Comparison of ENCODE assay signal across 25 cellular contexts in the genomic region with DNA sequence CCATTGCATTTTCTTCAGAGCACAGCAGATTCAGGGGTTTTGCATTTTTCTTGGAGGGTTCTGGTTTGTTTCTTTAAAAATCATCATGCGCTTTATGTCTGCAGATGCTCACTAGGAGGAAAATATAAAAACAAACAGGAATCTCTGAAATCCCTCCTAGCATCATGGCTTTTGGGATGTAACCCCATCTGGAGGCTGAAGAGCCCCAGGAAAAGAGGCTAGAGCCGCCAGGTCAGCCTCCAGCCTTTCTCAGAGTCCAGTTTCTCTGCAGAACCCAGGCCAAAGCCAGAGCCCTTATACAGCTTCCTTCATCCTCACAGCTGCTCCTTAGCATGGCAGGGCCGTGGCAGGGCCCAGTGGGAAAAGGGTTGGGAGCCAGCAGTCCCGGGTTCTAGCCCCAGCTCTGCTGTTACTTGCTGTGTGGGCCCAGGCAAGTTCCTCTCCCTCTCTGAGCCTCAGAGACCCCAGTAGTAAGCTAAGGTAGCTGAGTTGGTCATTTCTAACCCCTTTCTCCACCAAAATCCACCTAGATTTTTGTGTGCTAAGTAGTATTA.
"Had no signal": no experiment of that assay in that cellular context is flagged by ENCODE, and none has a peak within 500 bp of the region (broad histone marks: within the 10 kb centered on the region; RNA-seq: fewer than 3 reads in every experiment).

No MANE protein-coding gene starts in this region.

- H3K4me3 ChIP-seq: adrenal gland, body of pancreas, left ventricle myocardium inferior, lung, ovary, thoracic aorta had no signal

- DNase-seq: activated CD4-positive, alpha-beta memory T cell treated with anti-CD3 and anti-CD28 coated beads for 36 hours; activated CD4-positive, alpha-beta T cell treated with anti-CD3 and anti-CD28 coated beads, Interleukin-2, amount 10 ng/mL, durations not matched to agents 24 days and 14 days; activated CD8-positive, alpha-beta memory T cell treated with anti-CD3 and anti-CD28 coated beads, Interleukin-2, amount 50 U/mL, for 4 hours; activated naive CD4-positive, alpha-beta T cell treated with anti-CD3 and anti-CD28 coated beads for 36 hours; activated naive CD8-positive, alpha-beta T cell treated with anti-CD3 and anti-CD28 coated beads for 36 hours; activated T-cell treated with anti-CD3 and anti-CD28 coated beads, Interleukin-2, amount 50 U/mL, for 1 hour; adrenal gland; body of pancreas; dermis blood vessel endothelial cell; effector CD8-positive, alpha-beta T cell; left ventricle myocardium inferior; nephron progenitor cell; ovary; right cardiac atrium; stimulated activated CD4-positive, alpha-beta T cell treated with anti-CD3 and anti-CD28 coated beads, Interleukin-2, amount 100 ng/mL, for 48 hours; T-helper 9 cell had no signal

- H3K27me3 ChIP-seq: body of pancreas, ovary had no signal

- H3K27ac Mint-ChIP-seq: activated CD4-positive, alpha-beta memory T cell treated with anti-CD3 and anti-CD28 coated beads for 36 hours; activated CD4-positive, alpha-beta T cell treated with anti-CD3 and anti-CD28 coated beads, Interleukin-2, amount 10 ng/mL, durations not matched to agents 24 days and 14 days; activated naive CD4-positive, alpha-beta T cell treated with anti-CD3 and anti-CD28 coated beads for 36 hours; activated naive CD8-positive, alpha-beta T cell treated with anti-CD3 and anti-CD28 coated beads for 36 hours; activated T-helper 1 cell treated with anti-CD3 and anti-CD28 coated beads, Interleukin-12 subunit alpha, Interleukin-12 subunit beta, Interleukin-2, Interleukin-4 antibody, amounts not matched to agents 30 ng/mL and 10 ng/mL and 1 ng/mL, durations not matched to agents 14 hours and 24 hours and 36 hours; nephron progenitor cell; stimulated activated naive CD8-positive, alpha-beta T cell treated with anti-CD3 and anti-CD28 coated beads, Interleukin-15, Interleukin-2, amounts not matched to agents 100 ng/mL and 50 ng/mL, for 24 hours; T-helper 1 cell treated with Interleukin-12 subunit alpha and Interleukin-12 subunit beta and Interleukin-4 antibody, amounts not matched to agents 30 μg/mL and 1 μg/mL, for 36 hours; type B pancreatic cell had no signal

- ATAC-seq: activated CD4-positive, CD25-positive, alpha-beta regulatory T cell treated with anti-CD3 and anti-CD28 coated beads, Interleukin-2, amount 50 U/mL, for 24 hours; body of pancreas; right cardiac atrium had no signal

- H3K9me3 ChIP-seq: adrenal gland, body of pancreas, left ventricle myocardium inferior, neutrophil, ovary, thoracic aorta had no signal

- H3K9me3 Mint-ChIP-seq: activated CD4-positive, alpha-beta memory T cell treated with anti-CD3 and anti-CD28 coated beads for 36 hours; activated CD4-positive, alpha-beta T cell treated with anti-CD3 and anti-CD28 coated beads, Interleukin-2, amount 10 ng/mL, durations not matched to agents 24 days and 14 days; activated naive CD4-positive, alpha-beta T cell treated with anti-CD3 and anti-CD28 coated beads for 36 hours; activated naive CD8-positive, alpha-beta T cell treated with anti-CD3 and anti-CD28 coated beads for 36 hours; activated T-helper 1 cell treated with anti-CD3 and anti-CD28 coated beads, Interleukin-12 subunit alpha, Interleukin-12 subunit beta, Interleukin-2, Interleukin-4 antibody, amounts not matched to agents 30 ng/mL and 10 ng/mL and 1 ng/mL, durations not matched to agents 14 hours and 24 hours and 36 hours; nephron progenitor cell; stimulated activated naive CD8-positive, alpha-beta T cell treated with anti-CD3 and anti-CD28 coated beads, Interleukin-15, Interleukin-2, amounts not matched to agents 100 ng/mL and 50 ng/mL, for 24 hours; T-helper 1 cell treated with Interleukin-12 subunit alpha and Interleukin-12 subunit beta and Interleukin-4 antibody, amounts not matched to agents 30 μg/mL and 1 μg/mL, for 36 hours; type B pancreatic cell had no signal

- H3K36me3 ChIP-seq: adrenal gland, left ventricle myocardium inferior, neutrophil, ovary, thoracic aorta had no signal

- H3K36me3 Mint-ChIP-seq: activated CD4-positive, alpha-beta memory T cell treated with anti-CD3 and anti-CD28 coated beads for 36 hours; activated naive CD8-positive, alpha-beta T cell treated with anti-CD3 and anti-CD28 coated beads for 36 hours; type B pancreatic cell had no signal

- H3K4me3 Mint-ChIP-seq: activated CD4-positive, alpha-beta memory T cell treated with anti-CD3 and anti-CD28 coated beads for 36 hours; activated CD4-positive, alpha-beta T cell treated with anti-CD3 and anti-CD28 coated beads, Interleukin-2, amount 10 ng/mL, durations not matched to agents 24 days and 14 days; activated naive CD4-positive, alpha-beta T cell treated with anti-CD3 and anti-CD28 coated beads for 36 hours; activated naive CD8-positive, alpha-beta T cell treated with anti-CD3 and anti-CD28 coated beads for 36 hours; activated T-helper 1 cell treated with anti-CD3 and anti-CD28 coated beads, Interleukin-12 subunit alpha, Interleukin-12 subunit beta, Interleukin-2, Interleukin-4 antibody, amounts not matched to agents 30 ng/mL and 10 ng/mL and 1 ng/mL, durations not matched to agents 14 hours and 24 hours and 36 hours; nephron progenitor cell; stimulated activated naive CD8-positive, alpha-beta T cell treated with anti-CD3 and anti-CD28 coated beads, Interleukin-15, Interleukin-2, amounts not matched to agents 100 ng/mL and 50 ng/mL, for 24 hours; T-helper 1 cell treated with Interleukin-12 subunit alpha and Interleukin-12 subunit beta and Interleukin-4 antibody, amounts not matched to agents 30 μg/mL and 1 μg/mL, for 36 hours; type B pancreatic cell had no signal

- H3K27ac ChIP-seq: adrenal gland, body of pancreas, left ventricle myocardium inferior, neutrophil, ovary, thoracic aorta, VCaP had no signal

- H3K4me1 Mint-ChIP-seq: activated CD4-positive, alpha-beta T cell treated with anti-CD3 and anti-CD28 coated beads, Interleukin-2, amount 10 ng/mL, durations not matched to agents 24 days and 14 days; activated naive CD8-positive, alpha-beta T cell treated with anti-CD3 and anti-CD28 coated beads for 36 hours had no signal

- H3K4me1 ChIP-seq: adrenal gland, body of pancreas, left ventricle myocardium inferior had no signal
